Comparison of ENCODE assay signal across 8 cellular contexts in the genomic region with DNA sequence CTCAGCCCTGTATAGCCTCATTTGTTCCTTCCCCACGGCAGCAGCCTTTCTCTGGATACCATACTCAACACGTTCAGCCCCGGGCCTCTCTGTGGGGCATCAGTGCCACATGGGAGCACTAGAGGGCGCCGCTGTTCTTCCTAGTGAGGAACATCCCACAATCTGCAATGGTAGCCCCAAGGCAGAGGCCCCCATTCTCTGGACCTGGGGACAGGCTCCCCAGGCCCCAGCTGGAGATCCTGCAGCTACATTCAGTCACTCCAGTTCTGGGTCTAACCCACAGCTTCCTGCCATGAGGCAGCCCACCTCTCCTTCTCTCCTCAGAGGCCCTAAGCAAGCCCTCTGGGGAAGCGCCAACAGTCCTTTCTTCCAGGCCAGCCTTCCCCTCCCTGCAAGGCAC. TPM values are rescaled to one million over a fixed set of nuclear protein-coding genes. Genes with fewer than 3 reads are reported as not detected.
DNase-seq lines count a peak whose midpoint lies in the region; ATAC-seq and TF ChIP-seq lines count a peak whose summit lies in the region.

No MANE protein-coding gene starts in this region.

- H3K9me3 ChIP-seq in BE2C, result no peaks in the 10 kb centered on the region

- no peaks in the 10 kb centered on the region for H3K36me3 ChIP-seq in BE2C

- no peaks in the 10 kb centered on the region for H3K4me1 ChIP-seq in BE2C

- ATAC-seq in GM19023 (IDR thresholded peaks at IDR 0.05; ENCODE audit: unreplicated experiment) (peak; percentile 76), HG03159 (IDR thresholded peaks at IDR 0.05; ENCODE audit: unreplicated experiment) (peak; percentile 90)

- H3K4me3 ChIP-seq in BE2C (ENCODE audit: low read depth, low read length) (no peak overlapping the region), dorsolateral prefrontal cortex (no peak overlapping the region)

- no peaks in the 10 kb centered on the region for H3K27me3 ChIP-seq in BE2C
- H3K27me3 ChIP-seq in dorsolateral prefrontal cortex, result no peaks in the 10 kb centered on the region

- DNase-seq in BE2C, result peak; percentile 77
- DNase-seq in NCI-H69 (lab: John Stamatoyannopoulos, UW), result peak; percentile 67
- DNase-seq in activated CD4-positive, alpha-beta T cell treated with anti-CD3 and anti-CD28 coated beads, Interleukin-2, amount 50 U/mL, for 48 hours, result peak; percentile 88 to 89
- DNase-seq in dorsolateral prefrontal cortex, result peak; percentile 82 to 94 (median 86)
- DNase-seq in medulla oblongata (ENCODE audit: extremely low spot score), result peak; percentile 88
- peak; percentile 67 for DNase-seq in stimulated activated CD8-positive, alpha-beta memory T cell treated with anti-CD3 and anti-CD28 coated beads, Interleukin-15, amount 100 ng/mL, for 1 hour (ENCODE audit: low read depth)

- TF ChIP-seq CTCF in BE2C (IDR thresholded peaks at IDR 0.05; ENCODE audit: low read depth, low read length) (peak; percentile 79), dorsolateral prefrontal cortex (IDR thresholded peaks at IDR 0.05 in 54 of 56, conservative IDR thresholded peaks at IDR 0.05 in 2 of 56; ENCODE audit: low read depth in 1 of 56, partially characterized antibody in 56 of 56) (peak in 55 of 56 donors; percentile 47 to 97 (median 90))

- intact Hi-C loops in dorsolateral prefrontal cortex (cut with DNase I), result loop anchor here (1.0 to 10.0 kb wide), 5 partner anchors 71 to 191 kb away; no protein-coding TSS in a partner anchor

- H3K27ac ChIP-seq in dorsolateral prefrontal cortex, result peak overlapping the region in 1 of 59 donors; percentile 43

RNA-seq across cellular contexts. Expression of a gene that starts 14.2 kb away (rescaled TPM):
- polyA plus RNA-seq in BE2C (2012; ENCODE audit: insufficient read depth, insufficient read length, low read depth), result 5.6 TPM
- 100 to 1,000 TPM in 119 of 120 experiments, 10 to 100 TPM in 1; 82.7 to 370 (median 148) TPM for total RNA-seq in dorsolateral prefrontal cortex

RNA-seq across cellular contexts. Expression of a gene that starts 27.1 kb away (rescaled TPM):
- 7.8 TPM for polyA plus RNA-seq in BE2C (2012; ENCODE audit: insufficient read depth, insufficient read length, low read depth)
- total RNA-seq in dorsolateral prefrontal cortex, result 10 to 100 TPM; 28.8 to 98.3 (median 66.8) TPM
